8 cellular contexts compared by ENCODE assay signal in genomic region chr12:128387811-128388422, GRCh38.
DNase-seq lines count a peak whose midpoint lies in the region; ATAC-seq, FAIRE-seq and TF ChIP-seq lines count a peak whose summit lies in the region.
"Had no signal": no experiment of that assay in that cellular context is flagged by ENCODE, and none has a peak within 500 bp of the region (broad histone marks: within the 10 kb centered on the region; RNA-seq: fewer than 3 reads in every experiment).

No MANE protein-coding gene starts in this region.

- H3K27ac ChIP-seq in H1 (ENCODE audit: low read depth, low read length) = no peak overlapping the region

- H3K27me3 ChIP-seq in GM06990 (replicated peaks; ENCODE audit: control insufficient read depth, insufficient read depth, low read length) (no peaks in the 10 kb centered on the region), H1 (replicated peaks in 1 of 4; ENCODE audit: control insufficient read depth in 3 of 4, extremely low read depth in 1 of 4, insufficient read depth in 3 of 4, low read length in 3 of 4) (peaks cover 0 to 9% (median 2%) of the 10 kb centered on the region in 4 experiments; a peak in 5 of 7 replicates)

- POLR2A ChIA-PET in H1 (lab: Charles Lee; ENCODE audit: partially characterized antibody) = interaction anchor here (0.9 kb wide), 1 partner anchor 128 kb away, joined by 4 read pairs; no protein-coding TSS in a partner anchor

- H2BK12ac ChIP-seq in H1 (ENCODE audit: low read depth, low read length) = no peak overlapping the region

- H3K14ac ChIP-seq in H1 (ENCODE audit: insufficient read length) = no peak overlapping the region

- no peak overlapping the region for H3K56ac ChIP-seq in H1 (replicated peaks; ENCODE audit: insufficient read length, low read depth, low read length)

- WGBS in H1 (ENCODE audit: extremely low coverage in 1 of 2, insufficient coverage in 1 of 2, insufficient read length in 1 of 2, insufficient replicate concordance in 2 of 2, low coverage in 1 of 2, low lambda C conversion rate in 2 of 2, missing lambda C conversion rate in 1 of 2), 2 experiments = 39% methylated on average over 19 of the region's 19 CpGs; no CpG with 5 or more reads in 1 of the 2 experiments

- H3K18ac ChIP-seq in H1 (ENCODE audit: extremely low read depth, low read length) = no peak overlapping the region

- H3K36me3 ChIP-seq in GM06990 (ENCODE audit: control insufficient read depth, insufficient read depth, low read length) (no peaks in the 10 kb centered on the region), H1 (ENCODE audit: control insufficient read depth in 2 of 4, insufficient read depth in 4 of 4, low read length in 3 of 4) (no peaks in the 10 kb centered on the region)

- H3K9me3 ChIP-seq in H1 (ENCODE audit: insufficient read depth in 2 of 2, low read depth in 1 of 2, low read length in 1 of 2) = no peaks in the 10 kb centered on the region

- H2BK15ac ChIP-seq in H1 (ENCODE audit: low read length) = no peak overlapping the region

- no peak for TF ChIP-seq POLR2A in H1 (IDR thresholded peaks at IDR 0.05; ENCODE audit: control extremely low read depth in 1 of 2, low read depth in 2 of 2, low read length in 2 of 2)

- CTCF ChIA-PET in H1 (lab: Charles Lee; ENCODE audit: partially characterized antibody) = interaction anchor here (0.5 to 5.0 kb wide), 35 partner anchors 9 to 399 kb away, joined by 3 to 86 read pairs (median 4); partner anchors contain the start of gene TMEM132C

- H3K23me2 ChIP-seq in H1 (ENCODE audit: low read depth, low read length) = 0 out of 2 replicates have a peak, but pooled peaks cover under 1% of the 10 kb centered on the region

- H3K79me1 ChIP-seq in H1 (ENCODE audit: low read depth, low read length) = no peaks in the 10 kb centered on the region

- no peak overlapping the region for H3K9ac ChIP-seq in H1 (replicated peaks in 1 of 4; ENCODE audit: extremely low read depth in 1 of 4, low read depth in 3 of 4, low read length in 3 of 4)

- no peak overlapping the region for H2BK20ac ChIP-seq in H1 (ENCODE audit: low read length)

- no peak overlapping the region for H2AFZ ChIP-seq in H1 (ENCODE audit: low read length)

- no peak overlapping the region for H4K5ac ChIP-seq in H1 (ENCODE audit: insufficient read length, low read depth, low read length)

- peak; percentile 7 for FAIRE-seq in H1 (lab: Jason Lieb, UNC)

- H4K91ac ChIP-seq in H1 (replicated peaks; ENCODE audit: insufficient read length, low read length) = no peak overlapping the region

- H4K20me1 ChIP-seq in H1 (replicated peaks in 1 of 2; ENCODE audit: control insufficient read depth in 1 of 2, insufficient read depth in 2 of 2, low read length in 2 of 2) = peaks cover 0 to 3% of the 10 kb centered on the region in 2 experiments

- H2BK120ac ChIP-seq in H1 (replicated peaks; ENCODE audit: low read depth, low read length) = no peak overlapping the region

- no peak overlapping the region for H3K4me3 ChIP-seq in GM06990 (replicated peaks; ENCODE audit: low read depth, low read length)
- H3K4me3 ChIP-seq in H1 (ENCODE audit: extremely low read depth in 1 of 4, insufficient read depth in 2 of 4, low read depth in 3 of 4, low read length in 4 of 4) = no peak overlapping the region

- no peak overlapping the region for H2AK5ac ChIP-seq in H1 (ENCODE audit: low read depth, low read length)

- H4K8ac ChIP-seq in H1 (ENCODE audit: extremely low read depth, insufficient read depth, low read length) = no peak overlapping the region

- TF ChIP-seq CTCF in GM06990 (IDR thresholded peaks at IDR 0.05; ENCODE audit: insufficient read depth, low read length, poor library complexity, severe bottlenecking) (peak; percentile 53), H1 (IDR thresholded peaks at IDR 0.05; ENCODE audit: control extremely low read depth in 1 of 3, insufficient read depth in 1 of 3, low read depth in 1 of 3, low read length in 3 of 3) (peak; percentile 83 to 95 (median 94))

- no peak overlapping the region for H2BK5ac ChIP-seq in H1 (ENCODE audit: low read depth, low read length)

- H3K4me2 ChIP-seq in H1 (ENCODE audit: insufficient read depth in 1 of 2, low read depth in 2 of 2, low read length in 2 of 2) = no peak overlapping the region

- DNase-seq in GM06990 (ENCODE audit: extremely low read depth, insufficient read length) (peak; percentile 4), NCI-H526 (lab: John Stamatoyannopoulos, UW) (peak; percentile 27 to 88), H1 (ENCODE audit: low read depth in 1 of 2, low spot score in 2 of 2) (peak; percentile 60 to 91), nucleus accumbens (lab: John Stamatoyannopoulos, UW) (peak in 47 of 56 donors; percentile 3 to 68 (median 31)), OCI-M2 (lab: John Stamatoyannopoulos, UW; ENCODE audit: unreplicated experiment) (no peak), middle frontal gyrus (ENCODE audit: extremely low spot score, low spot score) (no peak)
- DNase-seq: activated B cell treated with CpG ODN at 0.5 μM for 24 hours had no signal

- peak; percentile 88 to 93 for TF ChIP-seq RAD21 in H1 (IDR thresholded peaks at IDR 0.05 in 1 of 2, conservative IDR thresholded peaks at IDR 0.05 in 1 of 2; ENCODE audit: low read depth in 2 of 2, low read length in 2 of 2)

- H3K23ac ChIP-seq in H1 (ENCODE audit: insufficient read length) = no peak overlapping the region

- H3K4ac ChIP-seq in H1 (replicated peaks; ENCODE audit: insufficient read length, low read depth, low read length) = no peak overlapping the region

- H3K79me2 ChIP-seq in H1 (ENCODE audit: control insufficient read depth in 1 of 2, insufficient read depth in 2 of 2, low read length in 2 of 2) = no peaks in the 10 kb centered on the region

- TF ChIP-seq EP300 in H1 (IDR thresholded peaks at IDR 0.05; ENCODE audit: borderline replicate concordance in 1 of 2, low read depth in 2 of 2, low read length in 2 of 2) = no peak

- peaks cover 1 to 4% (median 3%) of the 10 kb centered on the region in 4 experiments; a peak in 4 of 7 replicates for H3K4me1 ChIP-seq in H1 (replicated peaks in 1 of 4; ENCODE audit: control insufficient read depth in 3 of 4, insufficient read depth in 4 of 4, low read length in 3 of 4)

- ATAC-seq in GM21528 (IDR thresholded peaks at IDR 0.05; ENCODE audit: low FRiP score, unreplicated experiment) = peak; percentile 64

TF ChIP-seq in H1, 55 proteins besides CTCF, POLR2A, EP300 and RAD21:
- TF ChIP-seq GABPA (IDR thresholded peaks at IDR 0.05; ENCODE audit: borderline replicate concordance, insufficient read depth, low read length) = peak; percentile 68; the same call in 1 of the 2 replicates
- 0 out of 2 replicates have a peak, but pooled peaks have one; percentile 60 for TF ChIP-seq TCF12 (IDR thresholded peaks at IDR 0.05; ENCODE audit: low read depth, low read length)
- TF ChIP-seq RFX5 (IDR thresholded peaks at IDR 0.05; ENCODE audit: borderline replicate concordance, low read depth, low read length) = no peak
- TF ChIP-seq YY1 (IDR thresholded peaks at IDR 0.05; ENCODE audit: low read depth, low read length) = peak; percentile 54; the same call in 1 of the 2 replicates
- TF ChIP-seq CEBPB (IDR thresholded peaks at IDR 0.05; ENCODE audit: low read depth, low read length) = no peak
- TF ChIP-seq MAX (IDR thresholded peaks at IDR 0.05) = peak; percentile 13; the same call in 1 of the 2 replicates
- no peak for TF ChIP-seq SUZ12 (IDR thresholded peaks at IDR 0.05; ENCODE audit: low read length)
- TF ChIP-seq ZNF274 (IDR thresholded peaks at IDR 0.05; ENCODE audit: borderline replicate concordance, extremely low read depth, low read length) = no peak
- TF ChIP-seq FOSL1 (IDR thresholded peaks at IDR 0.05; ENCODE audit: insufficient read depth, low read depth, low read length) = no peak
- no peak for TF ChIP-seq USF2 (IDR thresholded peaks at IDR 0.05; ENCODE audit: low read length)
- TF ChIP-seq HDAC6 (IDR thresholded peaks at IDR 0.05; ENCODE audit: low read depth, low read length) = no peak
- no peak for TF ChIP-seq TAF7 (optimal IDR thresholded peaks at IDR 0.05; ENCODE audit: borderline replicate concordance, low read depth, low read length)
- TF ChIP-seq ATF3 (IDR thresholded peaks at IDR 0.05; ENCODE audit: insufficient read depth, low read depth, low read length) = 0 out of 2 replicates have a peak, but pooled peaks have one; percentile 12

Comparison
In these comparisons a context has a peak if more than half of its experiments do, and no peak if none do; other contexts are left out.
1. DNase-seq: peak in GM06990 (single experiment), NCI-H526 (2 of 2), H1 (2 of 2) and nucleus accumbens (47 of 56); none in OCI-M2 (single experiment) and middle frontal gyrus (single experiment).